ENCODE assay signal across 23 cellular contexts in genomic region chr9:101478444-101478843, GRCh38. TPM values are rescaled to one million over a fixed set of nuclear protein-coding genes. Genes with fewer than 3 reads are reported as not detected.
DNase-seq lines count a peak whose midpoint lies in the region; ATAC-seq, FAIRE-seq and TF ChIP-seq lines count a peak whose summit lies in the region.
"Had no signal": no experiment of that assay in that cellular context is flagged by ENCODE, and none has a peak within 500 bp of the region (broad histone marks: within the 10 kb centered on the region; RNA-seq: fewer than 3 reads in every experiment).

No MANE protein-coding gene starts in this region.

- no peak overlapping the region for H3K27ac ChIP-seq in breast epithelium
- H3K27ac ChIP-seq in OCI-LY7 (ENCODE audit: low read depth, low read length, poor library complexity, severe bottlenecking), result no peak overlapping the region
- H3K27ac ChIP-seq in esophagus (ENCODE audit: low read depth in 2 of 2, low read length in 1 of 2), result peak overlapping the region; percentile 93 to 96
- no peak overlapping the region for H3K27ac ChIP-seq in PC-9
- H3K27ac ChIP-seq: adrenal gland, lower lobe of right lung, parathyroid adenoma had no signal

- peak; percentile 13 for TF ChIP-seq CTCF in MCF 10A (IDR thresholded peaks at IDR 0.05; ENCODE audit: unreplicated experiment)
- no peak for TF ChIP-seq CTCF in breast epithelium (IDR thresholded peaks at IDR 0.05)
- TF ChIP-seq CTCF in OCI-LY7 (conservative IDR thresholded peaks at IDR 0.05; ENCODE audit: low read length), result 0 out of 2 replicates have a peak, but pooled peaks have one; percentile 13
- no peak for TF ChIP-seq CTCF in PC-9 (conservative IDR thresholded peaks at IDR 0.05)

- BruUV-seq in MCF 10A (replicated peaks; lab: Mats Ljungman, UMichigan) (no TSS peak), OCI-LY7 (replicated peaks; lab: Mats Ljungman, UMichigan) (no TSS peak), PC-9 (replicated peaks; lab: Mats Ljungman, UMichigan) (no TSS peak)

- H3K27me3 ChIP-seq in breast epithelium (no peaks in the 10 kb centered on the region), esophagus (ENCODE audit: control insufficient read depth in 1 of 2, insufficient read depth in 2 of 2, low read length in 2 of 2) (no peaks in the 10 kb centered on the region), PC-9 (ENCODE audit: insufficient read depth, low read depth) (peaks cover 32% of the 10 kb centered on the region)
- H3K27me3 ChIP-seq: adrenal gland had no signal

- no peaks in the 10 kb centered on the region for H3F3A ChIP-seq in PC-9 (ENCODE audit: insufficient read depth, low read depth)

- H4K20me1 ChIP-seq in OCI-LY7 (ENCODE audit: insufficient read depth, low read length), result no peaks in the 10 kb centered on the region
- H4K20me1 ChIP-seq in PC-9 (ENCODE audit: insufficient read depth), result no peaks in the 10 kb centered on the region

- H3K4me3 ChIP-seq in breast epithelium, result no peak overlapping the region
- no peak overlapping the region for H3K4me3 ChIP-seq in OCI-LY7 (ENCODE audit: low read depth, low read length, poor library complexity, severe bottlenecking)
- no peak overlapping the region for H3K4me3 ChIP-seq in esophagus (ENCODE audit: low read depth in 1 of 2, low read length in 2 of 2)
- H3K4me3 ChIP-seq in PC-9, result no peak overlapping the region
- H3K4me3 ChIP-seq: adrenal gland, lower lobe of right lung had no signal

- intact Hi-C loops in MCF 10A (cut with micrococcal nuclease) (no loop called here), breast epithelium (cut with DNase I; ENCODE audit: low total_unique reads) (no loop called here), OCI-LY7 (cut with micrococcal nuclease; ENCODE audit: unreplicated experiment) (no loop called here), PC-9 (cut with micrococcal nuclease; ENCODE audit: unreplicated experiment) (no loop called here)

- H3K9me3 ChIP-seq in breast epithelium (no peaks in the 10 kb centered on the region), OCI-LY7 (ENCODE audit: low read length) (no peaks in the 10 kb centered on the region), esophagus (ENCODE audit: control insufficient read depth in 2 of 2, insufficient read depth in 1 of 2, low read depth in 1 of 2, low read length in 1 of 2) (no peaks in the 10 kb centered on the region), PC-9 (ENCODE audit: insufficient read depth, low read depth) (no peaks in the 10 kb centered on the region)
- H3K9me3 ChIP-seq: adrenal gland, lower lobe of right lung had no signal

- no peak overlapping the region for H3K4me3 Mint-ChIP-seq in MCF 10A (ENCODE audit: unreplicated experiment)
- H3K4me3 Mint-ChIP-seq: CD4-positive, alpha-beta memory T cell; central memory CD8-positive, alpha-beta T cell; naive thymus-derived CD8-positive, alpha-beta T cell had no signal

- peak overlapping the region; percentile 60 for H3K27ac Mint-ChIP-seq in MCF 10A (ENCODE audit: low read depth, unreplicated experiment)
- H3K27ac Mint-ChIP-seq: CD4-positive, alpha-beta memory T cell; naive thymus-derived CD8-positive, alpha-beta T cell had no signal

- POLR2A ChIA-PET in MCF 10A (lab: Yijun Ruan, JAX), result interaction anchor here (0.6 to 7.7 kb wide), 6 partner anchors 8 to 1266 kb away, joined by 3 to 92 read pairs (median 18); partner anchors contain the start of gene RNF20
- POLR2A ChIA-PET in OCI-LY7 (lab: Charles Lee), result interaction anchor here (1.0 kb wide), 1 partner anchor 10 kb away, joined by 4 read pairs; no protein-coding TSS in a partner anchor
- POLR2A ChIA-PET in PC-9 (lab: Charles Lee; ENCODE audit: unreplicated experiment), result interaction anchor here (0.6 kb wide), 1 partner anchor 47 kb away, joined by 3 read pairs; no protein-coding TSS in a partner anchor

- H3K4me1 ChIP-seq in breast epithelium (no peaks in the 10 kb centered on the region), OCI-LY7 (ENCODE audit: insufficient read depth, low read length, poor library complexity, severe bottlenecking) (no peaks in the 10 kb centered on the region), esophagus (ENCODE audit: control insufficient read depth in 2 of 2, insufficient read depth in 2 of 2, low read length in 1 of 2) (peaks cover 8 to 11% of the 10 kb centered on the region in 2 donors), PC-9 (replicated peaks; ENCODE audit: insufficient read depth) (no peaks in the 10 kb centered on the region)
- H3K4me1 ChIP-seq: lower lobe of right lung, parathyroid adenoma had no signal

- peaks cover 62% of the 10 kb centered on the region for H3K4me1 Mint-ChIP-seq in MCF 10A (ENCODE audit: insufficient read depth, unreplicated experiment)
- H3K4me1 Mint-ChIP-seq: CD4-positive, alpha-beta memory T cell; central memory CD8-positive, alpha-beta T cell; naive thymus-derived CD8-positive, alpha-beta T cell had no signal

- H3K4me2 ChIP-seq in OCI-LY7 (ENCODE audit: low read length) (no peak overlapping the region), PC-9 (no peak overlapping the region)

- H3K36me3 ChIP-seq in breast epithelium, result no peaks in the 10 kb centered on the region
- no peaks in the 10 kb centered on the region for H3K36me3 ChIP-seq in OCI-LY7 (ENCODE audit: insufficient read depth, low read length)
- peaks cover 0 to 11% of the 10 kb centered on the region in 2 donors for H3K36me3 ChIP-seq in esophagus (ENCODE audit: control insufficient read depth in 2 of 2, insufficient read depth in 2 of 2, low read length in 1 of 2)
- H3K36me3 ChIP-seq in PC-9 (ENCODE audit: low read depth), result no peaks in the 10 kb centered on the region

- CTCF ChIA-PET in MCF 10A (lab: Yijun Ruan, JAX), result interaction anchor here (1.3 to 15.0 kb wide), 4 partner anchors 9 to 51 kb away, joined by 5 to 173 read pairs (median 78); a partner anchor contains a TSS
- CTCF ChIA-PET in OCI-LY7 (lab: Charles Lee; ENCODE audit: unreplicated experiment), result no interaction called here
- CTCF ChIA-PET in PC-9 (lab: Charles Lee), result no interaction called here

- no peak for FAIRE-seq in frontal cortex (lab: Jason Lieb, UNC)
- FAIRE-seq: endometrium, urothelium cell line had no signal

- H3K9me2 ChIP-seq in OCI-LY7 (ENCODE audit: insufficient read depth, low read length), result no peaks in the 10 kb centered on the region
- no peaks in the 10 kb centered on the region for H3K9me2 ChIP-seq in PC-9 (ENCODE audit: insufficient read depth)

- no peak overlapping the region for H2AFZ ChIP-seq in OCI-LY7 (ENCODE audit: low read length)
- no peak overlapping the region for H2AFZ ChIP-seq in PC-9
- H2AFZ ChIP-seq: parathyroid adenoma had no signal

- H3K27me3 Mint-ChIP-seq in MCF 10A (ENCODE audit: insufficient read depth, unreplicated experiment), result no peaks in the 10 kb centered on the region

- peaks cover 25% of the 10 kb centered on the region for H3K36me3 Mint-ChIP-seq in MCF 10A (ENCODE audit: insufficient read depth, unreplicated experiment)
- H3K36me3 Mint-ChIP-seq: CD4-positive, alpha-beta memory T cell; naive thymus-derived CD8-positive, alpha-beta T cell had no signal

- DNase-seq in MCF 10A (ENCODE audit: unreplicated experiment) (no peak), breast epithelium (ENCODE audit: low spot score in 2 of 2) (no peak), OCI-LY7 (ENCODE audit: low spot score) (no peak), PC-9 (no peak), glomerular visceral epithelial cell (ENCODE audit: extremely low spot score) (no peak), frontal cortex (ENCODE audit: low spot score in 2 of 2) (no peak)
- DNase-seq: ACHN; activated CD4-positive, CD25-positive, alpha-beta regulatory T cell treated with anti-CD3 and anti-CD28 coated beads, Interleukin-2, amount 50 U/mL, for 72 hours; CD4-positive, alpha-beta memory T cell; foreskin melanocyte; GOT3; lower lobe of right lung; naive thymus-derived CD8-positive, alpha-beta T cell; NK-92 treated with Interleukin-12 subunit alpha and Interleukin-12 subunit beta, amount 100 ng/mL, for 24 hours; stimulated activated naive CD8-positive, alpha-beta T cell treated with anti-CD3 and anti-CD28 coated beads, Interleukin-15, Interleukin-2, amounts not matched to agents 100 U/mL and 50 U/mL, for 24 hours; T-helper 2 cell had no signal

- ATAC-seq in HG03469 (IDR thresholded peaks at IDR 0.05; ENCODE audit: unreplicated experiment), result no peak
- ATAC-seq: naive thymus-derived CD8-positive, alpha-beta T cell; stimulated activated naive CD8-positive, alpha-beta T cell treated with anti-CD3 and anti-CD28 coated beads, Interleukin-15, Interleukin-2, amounts not matched to agents 100 U/mL and 50 U/mL, for 24 hours had no signal

- 69 to 71% methylated on average over 4 of the region's 4 CpGs for WGBS in esophagus, 2 donors

- H3K79me2 ChIP-seq in OCI-LY7 (ENCODE audit: insufficient read depth, low read depth, low read length) (no peaks in the 10 kb centered on the region), PC-9 (ENCODE audit: low read depth) (no peaks in the 10 kb centered on the region)

- H3K9me3 Mint-ChIP-seq in MCF 10A (ENCODE audit: unreplicated experiment), result no peaks in the 10 kb centered on the region
- H3K9me3 Mint-ChIP-seq: CD4-positive, alpha-beta memory T cell; central memory CD8-positive, alpha-beta T cell; naive thymus-derived CD8-positive, alpha-beta T cell had no signal

- no peak for TF ChIP-seq POLR2A in breast epithelium (IDR thresholded peaks at IDR 0.05)

RNA-seq across cellular contexts. Expression of gene ALDOB, which starts 42.9 kb away (rescaled TPM):
- total RNA-seq in MCF 10A (2022) (not detected in 2 replicates), breast epithelium (under 1 TPM in 1 of 3 donors, not detected in 2; 0.66 TPM), OCI-LY7 (2022) (not detected in 2 replicates), PC-9 (2021) (not detected in 2 replicates), frontal cortex (not detected)
- total RNA-seq in OCI-LY7 (2014; rRNA removed; shearing (Covaris generic)), result not detected in 2 replicates
- under 1 TPM; 0.08 to 0.12 TPM for polyA plus RNA-seq in esophagus
- total RNA-seq: CD4-positive, alpha-beta memory T cell; naive thymus-derived CD8-positive, alpha-beta T cell had no signal
- polyA plus RNA-seq: CD4-positive, alpha-beta memory T cell; naive thymus-derived CD8-positive, alpha-beta T cell had no signal

RNA-seq across cellular contexts. Expression of gene RNF20, which starts 55.2 kb away (rescaled TPM):
- total RNA-seq in MCF 10A (2022), result 38.4 and 41.6 TPM in 2 replicates
- 10 to 100 TPM; 24.6 to 31.5 (median 29.9) TPM for total RNA-seq in breast epithelium
- 13.5 and 20.4 TPM in 2 replicates for total RNA-seq in OCI-LY7 (2014; rRNA removed; shearing (Covaris generic))
- total RNA-seq in OCI-LY7 (2022), result 38.6 and 43.5 TPM in 2 replicates
- 10 to 100 TPM; 12.0 to 12.7 TPM for polyA plus RNA-seq in esophagus
- total RNA-seq in PC-9 (2021), result 55.8 and 58.7 TPM in 2 replicates
- 34.6 TPM for total RNA-seq in frontal cortex

Comparison
In these comparisons a context has a peak if more than half of its experiments do, and no peak if none do; other contexts are left out.
1. CTCF ChIP-seq: peak in MCF 10A (single experiment) and OCI-LY7 (single experiment); none in breast epithelium (0 of 3) and PC-9 (single experiment).
2. H3K27ac ChIP-seq: peak in esophagus (2 of 2); none in breast epithelium (0 of 2), OCI-LY7 (single experiment) and PC-9 (single experiment).